ENCODE assay signal across 8 cellular contexts in the genomic region with DNA sequence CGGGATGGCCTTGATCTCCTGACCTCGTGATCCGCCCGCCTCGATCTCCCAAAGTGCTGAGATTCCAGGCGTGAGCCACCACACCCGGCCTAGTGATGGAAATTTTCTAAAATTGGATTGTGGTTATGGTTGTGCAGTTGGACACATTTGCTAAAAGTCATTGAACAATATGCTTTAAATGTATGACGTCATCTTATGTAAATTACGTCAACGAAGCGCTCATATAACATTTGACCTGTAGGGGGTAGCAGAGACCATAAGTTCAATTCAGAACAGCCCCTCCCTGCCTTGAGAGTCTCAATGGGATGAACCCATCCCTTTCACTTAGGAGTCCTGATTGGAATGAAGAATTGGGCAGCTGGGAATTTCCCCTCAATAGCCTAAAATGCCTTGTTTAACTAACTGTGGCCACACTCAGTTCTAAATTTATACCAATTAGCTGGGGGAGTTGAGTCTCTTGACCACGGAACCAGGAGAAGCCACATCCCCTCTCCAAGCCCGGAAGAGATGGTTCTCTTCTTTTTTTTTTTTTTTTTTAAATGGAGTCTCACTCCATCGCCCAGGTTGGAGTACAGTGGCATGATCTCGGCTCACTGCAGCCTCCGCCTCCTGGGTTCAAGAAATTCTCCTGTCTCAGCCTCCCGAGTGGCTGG. TPM values are rescaled to one million over a fixed set of nuclear protein-coding genes. Genes with fewer than 3 reads are reported as not detected.
DNase-seq lines count a peak whose midpoint lies in the region; ATAC-seq, FAIRE-seq and TF ChIP-seq lines count a peak whose summit lies in the region.

No MANE protein-coding gene starts in this region.

- H3K4me3 Mint-ChIP-seq in stimulated activated naive B cell treated with anti-CD40 and anti-IgM and Interleukin-4, amounts not matched to agents 10 μg/mL and 1 μg/mL and 100 μg/mL, for 72 hours: no peak overlapping the region

- no peaks in the 10 kb centered on the region for H3K9me3 Mint-ChIP-seq in stimulated activated naive B cell treated with anti-CD40 and anti-IgM and Interleukin-4, amounts not matched to agents 10 μg/mL and 1 μg/mL and 100 μg/mL, for 72 hours

- peak in 1 of 2 experiments; percentile 51; a peak in 4 of 6 replicates for ATAC-seq in A549
- peak; percentile 58 to 64 for ATAC-seq in stimulated activated naive B cell treated with anti-CD40 and anti-IgM and Interleukin-4, amounts not matched to agents 10 μg/mL and 1 μg/mL and 100 μg/mL, for 72 hours (replicated peaks)

- intact Hi-C loops in posterior vena cava (cut with DNase I): loop anchor here (10.0 kb wide), 1 partner anchor 143 kb away; no protein-coding TSS in a partner anchor

- POLR2A ChIA-PET in A549 (lab: Yijun Ruan, JAX): no interaction called here

- WGBS in A549 (ENCODE audit: missing lambda C conversion rate): 43% methylated on average over 17 of the region's 17 CpGs

- no peaks in the 10 kb centered on the region for H3K9me3 ChIP-seq in A549

- H3K4me2 ChIP-seq in A549: no peak overlapping the region

- H3K27ac Mint-ChIP-seq in stimulated activated naive B cell treated with anti-CD40 and anti-IgM and Interleukin-4, amounts not matched to agents 10 μg/mL and 1 μg/mL and 100 μg/mL, for 72 hours: peak overlapping the region; percentile 62

- CTCF ChIA-PET in A549 (lab: Yijun Ruan, JAX): interaction anchor here (0.6 to 12.8 kb wide), 22 partner anchors 10 to 528 kb away, joined by 3 to 127 read pairs (median 4); a partner anchor contains a TSS

- no peak overlapping the region for H3K27ac ChIP-seq in A549

- H3K4me1 Mint-ChIP-seq in stimulated activated naive B cell treated with anti-CD40 and anti-IgM and Interleukin-4, amounts not matched to agents 10 μg/mL and 1 μg/mL and 100 μg/mL, for 72 hours: peaks cover 8 to 20% of the 10 kb centered on the region in 2 donors

- TF ChIP-seq POLR2A in A549 (IDR thresholded peaks at IDR 0.05; ENCODE audit: low read length): no peak

- H3K27me3 Mint-ChIP-seq in stimulated activated naive B cell treated with anti-CD40 and anti-IgM and Interleukin-4, amounts not matched to agents 10 μg/mL and 1 μg/mL and 100 μg/mL, for 72 hours: peaks cover 0 to 6% of the 10 kb centered on the region in 2 donors

- no peak for FAIRE-seq in A549 (lab: Jason Lieb, UNC)

- H3K4me3 ChIP-seq in A549 (no peak overlapping the region), choroid plexus epithelial cell (ENCODE audit: low read depth, low read length) (peak overlapping the region; percentile 4)

- TF ChIP-seq RAD21 in A549 (conservative IDR thresholded peaks at IDR 0.05 in 1 of 2, IDR thresholded peaks at IDR 0.05 in 1 of 2): peak; percentile 77

- TF ChIP-seq EP300 in A549 (IDR thresholded peaks at IDR 0.05): no peak

- H3K4me1 ChIP-seq in A549: no peaks in the 10 kb centered on the region

- peaks cover 0 to 1% of the 10 kb centered on the region in 2 donors for H3K36me3 Mint-ChIP-seq in stimulated activated naive B cell treated with anti-CD40 and anti-IgM and Interleukin-4, amounts not matched to agents 10 μg/mL and 1 μg/mL and 100 μg/mL, for 72 hours

- TF ChIP-seq CTCF in A549 (IDR thresholded peaks at IDR 0.05) (peak; percentile 72), GM12873 (IDR thresholded peaks at IDR 0.05; ENCODE audit: insufficient read depth, low read depth, low read length, missing control alignments) (peak; percentile 75), choroid plexus epithelial cell (conservative IDR thresholded peaks at IDR 0.05; ENCODE audit: low read depth, low read length) (peak; percentile 71)

- peak; percentile 24 to 66 for DNase-seq in A549 (ENCODE audit: low read depth in 1 of 2, low spot score in 1 of 2)
- DNase-seq in NCI-H2081 (lab: John Stamatoyannopoulos, UW): peak; percentile 77 to 80
- peak in 3 of 5 experiments; percentile 20 to 66 (median 64) for DNase-seq in T-helper 2 cell
- peak; percentile 92 for DNase-seq in choroid plexus epithelial cell (ENCODE audit: low read depth)
- peak; percentile 85 for DNase-seq in kidney tubule cell (ENCODE audit: low spot score)
- DNase-seq in stimulated activated naive B cell treated with anti-CD40 and anti-IgM and Interleukin-4, amounts not matched to agents 10 μg/mL and 1 μg/mL and 100 μg/mL, for 72 hours: peak; percentile 48
- no peak for DNase-seq in posterior vena cava (ENCODE audit: low spot score)

TF ChIP-seq in A549, 52 proteins besides CTCF, POLR2A, EP300 and RAD21:
- TF ChIP-seq FOSB (CRISPR knock-in tag; IDR thresholded peaks at IDR 0.05): no peak
- no peak for TF ChIP-seq PHF8 (IDR thresholded peaks at IDR 0.05; ENCODE audit: borderline replicate concordance, low read depth)
- peak; percentile 50 for TF ChIP-seq SMC3 (IDR thresholded peaks at IDR 0.05)
- TF ChIP-seq, protein P1, sequence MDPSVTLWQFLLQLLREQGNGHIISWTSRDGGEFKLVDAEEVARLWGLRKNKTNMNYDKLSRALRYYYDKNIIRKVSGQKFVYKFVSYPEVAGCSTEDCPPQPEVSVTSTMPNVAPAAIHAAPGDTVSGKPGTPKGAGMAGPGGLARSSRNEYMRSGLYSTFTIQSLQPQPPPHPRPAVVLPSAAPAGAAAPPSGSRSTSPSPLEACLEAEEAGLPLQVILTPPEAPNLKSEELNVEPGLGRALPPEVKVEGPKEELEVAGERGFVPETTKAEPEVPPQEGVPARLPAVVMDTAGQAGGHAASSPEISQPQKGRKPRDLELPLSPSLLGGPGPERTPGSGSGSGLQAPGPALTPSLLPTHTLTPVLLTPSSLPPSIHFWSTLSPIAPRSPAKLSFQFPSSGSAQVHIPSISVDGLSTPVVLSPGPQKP (IDR thresholded peaks at IDR 0.05; ENCODE audit: low read depth, low read length): no peak
- TF ChIP-seq KDM1A (IDR thresholded peaks at IDR 0.05; ENCODE audit: low read depth): no peak
- TF ChIP-seq RARB (CRISPR knock-in tag; IDR thresholded peaks at IDR 0.05): no peak
- no peak for TF ChIP-seq ZNF302 (CRISPR knock-in tag; IDR thresholded peaks at IDR 0.05)
- TF ChIP-seq FOSL2 (IDR thresholded peaks at IDR 0.05): no peak
- peak; percentile 92 for TF ChIP-seq FOSL2 (CRISPR knock-in tag; IDR thresholded peaks at IDR 0.05)
- TF ChIP-seq BHLHE40 (IDR thresholded peaks at IDR 0.05; ENCODE audit: low read depth, low read length): no peak
- TF ChIP-seq MAZ (IDR thresholded peaks at IDR 0.05; ENCODE audit: borderline replicate concordance, low read depth, low read length): no peak
- TF ChIP-seq GATA3 (IDR thresholded peaks at IDR 0.05; ENCODE audit: borderline replicate concordance): no peak
- no peak for TF ChIP-seq NPAS2 (CRISPR knock-in tag; IDR thresholded peaks at IDR 0.05; ENCODE audit: borderline replicate concordance)
- no peak for TF ChIP-seq JUN (IDR thresholded peaks at IDR 0.05)
- TF ChIP-seq HEYL (CRISPR knock-in tag; IDR thresholded peaks at IDR 0.05): no peak
- TF ChIP-seq ESRRA (IDR thresholded peaks at IDR 0.05; ENCODE audit: borderline replicate concordance, low read length): no peak
TF ChIP-seq in A549: peak in this region for 2.

RNA-seq across cellular contexts. Expression of a gene that starts 15.2 kb away (rescaled TPM):
- polyA plus RNA-seq in A549 (2011; rRNA removed): 3.1 and 6.1 TPM in 2 replicates
- polyA plus RNA-seq in A549 (2012; cell fraction: cytosol; rRNA removed): 2.7 and 3.7 TPM in 2 replicates
- 7.6 TPM in 2 replicates for polyA plus RNA-seq in A549 (2012; cell fraction: nucleus; rRNA removed)
- polyA plus RNA-seq in A549 (2017; fragmentation: RNase III; extraction: RNeasy Plus Mini Kit Qiagen cat#74134 plus additional on column Dnase treatment): 4.2 to 5.4 TPM (median 5.1 TPM) in 3 replicates
- 3.2 and 5.1 TPM in 2 replicates for polyA minus RNA-seq in A549 (2011; rRNA and poly(A)+ RNA removed)
- 1 to 10 TPM in 1 of 2 donors, under 1 TPM in 1; 0.57 to 3.4 TPM for total RNA-seq in posterior vena cava

RNA-seq across cellular contexts. Expression of a gene that starts 17.4 kb away (rescaled TPM):
- polyA plus RNA-seq in A549 (2011; rRNA removed) (3.4 and 4.1 TPM in 2 replicates), A549 (2017; fragmentation: RNase III; extraction: RNeasy Plus Mini Kit Qiagen cat#74134 plus additional on column Dnase treatment) (1.7 to 1.9 TPM (median 1.7 TPM) in 3 replicates)
- polyA plus RNA-seq in A549 (2012; cell fraction: cytosol; rRNA removed): 1.7 and 1.8 TPM in 2 replicates
- polyA plus RNA-seq in A549 (2012; cell fraction: nucleus; rRNA removed): 1.2 and 1.3 TPM in 2 replicates
- 3.1 and 4.1 TPM in 2 replicates for polyA minus RNA-seq in A549 (2011; rRNA and poly(A)+ RNA removed)
- total RNA-seq in posterior vena cava: 1 to 10 TPM; 2.4 to 4.0 TPM
